ENCODE assay signal across 25 cellular contexts in genomic region chr15:80691575-80691974, GRCh38.
"Had no signal": no experiment of that assay in that cellular context is flagged by ENCODE, and none has a peak within 500 bp of the region (broad histone marks: within the 10 kb centered on the region; RNA-seq: fewer than 3 reads in every experiment).

No MANE protein-coding gene starts in this region.

- H3K36me3 ChIP-seq: gastroesophageal sphincter, heart left ventricle, left lung, sigmoid colon, stomach, tibial artery had no signal

- H3K9me3 ChIP-seq: gastroesophageal sphincter, heart left ventricle, left lung, psoas muscle, sigmoid colon, stomach, testis, tibial artery had no signal

- H3K27ac ChIP-seq: epithelial cell of prostate, foreskin keratinocyte, gastroesophageal sphincter, heart left ventricle, left lung, psoas muscle, sigmoid colon, testis, tibial artery had no signal

- ATAC-seq: esophagus mucosa; foreskin keratinocyte; gastroesophageal sphincter; heart left ventricle; left cardiac atrium; left lung; naive thymus-derived CD8-positive, alpha-beta T cell; psoas muscle; right cardiac atrium; stimulated activated effector memory CD8-positive, alpha-beta T cell treated with anti-CD3 and anti-CD28 coated beads, Interleukin-12 subunit alpha, Interleukin-12 subunit beta, amount 100 ng/mL, for 72 hours had no signal

- DNase-seq: dorsolateral prefrontal cortex; effector CD4-positive, alpha-beta T cell; foreskin keratinocyte; heart left ventricle; hippocampal formation; left cardiac atrium; left lung; naive thymus-derived CD8-positive, alpha-beta T cell; nephron progenitor cell; nucleus accumbens; posterior cingulate gyrus; psoas muscle; right cardiac atrium; sigmoid colon; stimulated activated CD4-positive, alpha-beta T cell treated with anti-CD3 and anti-CD28 coated beads, Interleukin-2, amount 100 ng/mL, for 24 hours; stimulated activated CD4-positive, alpha-beta T cell treated with anti-CD3 and anti-CD28 coated beads, Interleukin-4, amount 100 ng/mL, for 24 hours; stimulated activated naive CD4-positive, alpha-beta T cell treated with Interleukin-2 at 50 U/mL for 16 hours; stomach; substantia nigra; testis; tibial artery had no signal

- H3K27me3 ChIP-seq: dorsolateral prefrontal cortex, foreskin keratinocyte, gastroesophageal sphincter, heart left ventricle, left lung, sigmoid colon, stomach, testis, tibial artery had no signal

- H3K4me3 ChIP-seq: dorsolateral prefrontal cortex, gastroesophageal sphincter, heart left ventricle, left lung, psoas muscle, sigmoid colon, stomach, testis, tibial artery had no signal
